In genomic region chr19:42799800-42800199, GRCh38 we compare ENCODE assay signal across 16 cellular contexts. TPM values are rescaled to one million over a fixed set of nuclear protein-coding genes. Genes with fewer than 3 reads are reported as not detected.
"Had no signal": no experiment of that assay in that cellular context is flagged by ENCODE, and none has a peak within 500 bp of the region (broad histone marks: within the 10 kb centered on the region; RNA-seq: fewer than 3 reads in every experiment).

No MANE protein-coding gene starts in this region.

RNA-seq across cellular contexts. Expression of gene PSG8, which starts 34.3 kb away (rescaled TPM):
- total RNA-seq: activated CD8-positive, alpha-beta T cell treated with anti-CD3 and anti-CD28 coated beads, Interleukin-2, amount 10 ng/mL, durations not matched to agents 7 days and 5 days; activated T-helper 1 cell treated with anti-CD3 and anti-CD28 coated beads, Interleukin-12 subunit alpha, Interleukin-12 subunit beta, Interleukin-2, Interleukin-4 antibody, amounts not matched to agents 30 ng/mL and 10 ng/mL and 1 ng/mL, durations not matched to agents 14 hours and 24 hours and 36 hours; aorta; breast epithelium; endodermal cell; gastroesophageal sphincter; heart left ventricle; left colon; lower leg skin; mucosa of descending colon; psoas muscle; right cardiac atrium; thyroid gland; upper lobe of right lung had no signal
- polyA plus RNA-seq: aorta, heart left ventricle, psoas muscle, right cardiac atrium had no signal

RNA-seq across cellular contexts. Expression of gene PSG3, which starts 59.5 kb away (rescaled TPM):
- total RNA-seq: activated CD8-positive, alpha-beta T cell treated with anti-CD3 and anti-CD28 coated beads, Interleukin-2, amount 10 ng/mL, durations not matched to agents 7 days and 5 days; activated T-helper 1 cell treated with anti-CD3 and anti-CD28 coated beads, Interleukin-12 subunit alpha, Interleukin-12 subunit beta, Interleukin-2, Interleukin-4 antibody, amounts not matched to agents 30 ng/mL and 10 ng/mL and 1 ng/mL, durations not matched to agents 14 hours and 24 hours and 36 hours; aorta; breast epithelium; endodermal cell; epithelial cell of proximal tubule; gastroesophageal sphincter; heart left ventricle; left colon; lower leg skin; mucosa of descending colon; psoas muscle; right cardiac atrium; thyroid gland; upper lobe of right lung had no signal
- polyA plus RNA-seq: aorta, heart left ventricle, pancreas, psoas muscle, right cardiac atrium had no signal
